ENCODE assay signal across 8 cellular contexts in genomic region chr22:50583294-50583865, GRCh38. TPM values are rescaled to one million over a fixed set of nuclear protein-coding genes. Genes with fewer than 3 reads are reported as not detected.
DNase-seq lines count a peak whose midpoint lies in the region; ATAC-seq, FAIRE-seq and TF ChIP-seq lines count a peak whose summit lies in the region.

No MANE protein-coding gene starts in this region.

- BruUV-seq in Calu3 (replicated peaks; lab: Mats Ljungman, UMichigan): TSS peak; percentile 78

- H3K27me3 ChIP-seq in H1 (replicated peaks in 1 of 4; ENCODE audit: control insufficient read depth in 3 of 4, extremely low read depth in 1 of 4, insufficient read depth in 3 of 4, low read length in 3 of 4): no peaks in the 10 kb centered on the region
- H3K27me3 ChIP-seq in naive thymus-derived CD4-positive, alpha-beta T cell (ENCODE audit: control insufficient read depth in 2 of 2, insufficient read depth in 2 of 2, low read length in 2 of 2): no peaks in the 10 kb centered on the region

- no peak overlapping the region for H2BK12ac ChIP-seq in H1 (ENCODE audit: low read depth, low read length)

- 13% methylated on average over 30 of the region's 37 CpGs; no CpG with 5 or more reads in 1 of the 2 experiments for WGBS in H1 (ENCODE audit: extremely low coverage in 1 of 2, insufficient coverage in 1 of 2, insufficient read length in 1 of 2, insufficient replicate concordance in 2 of 2, low coverage in 1 of 2, low lambda C conversion rate in 2 of 2, missing lambda C conversion rate in 1 of 2), 2 experiments

- H3K27me3 Mint-ChIP-seq in Calu3 (ENCODE audit: unreplicated experiment): no peaks in the 10 kb centered on the region
- H3K27me3 Mint-ChIP-seq in naive thymus-derived CD4-positive, alpha-beta T cell: no peaks in the 10 kb centered on the region

- no peaks in the 10 kb centered on the region for H3K9me3 Mint-ChIP-seq in Calu3 (ENCODE audit: low read depth, unreplicated experiment)
- no peaks in the 10 kb centered on the region for H3K9me3 Mint-ChIP-seq in naive thymus-derived CD4-positive, alpha-beta T cell

- peaks cover 10% of the 10 kb centered on the region; the same call in 1 of the 2 replicates for H3K23me2 ChIP-seq in H1 (ENCODE audit: low read depth, low read length)

- peak overlapping the region; percentile 62 to 78 (median 64) for H3K9ac ChIP-seq in H1 (replicated peaks in 1 of 4; ENCODE audit: extremely low read depth in 1 of 4, low read depth in 3 of 4, low read length in 3 of 4)

- H3K4me2 ChIP-seq in H1 (ENCODE audit: insufficient read depth in 1 of 2, low read depth in 2 of 2, low read length in 2 of 2): peak overlapping the region; percentile 95 to 96

- no peak overlapping the region for H2AFZ ChIP-seq in H1 (ENCODE audit: low read length)

- H2BK120ac ChIP-seq in H1 (replicated peaks; ENCODE audit: low read depth, low read length): no peak overlapping the region

- no peak overlapping the region for H4K5ac ChIP-seq in H1 (ENCODE audit: insufficient read length, low read depth, low read length)

- no peaks in the 10 kb centered on the region for H3K9me3 ChIP-seq in H1 (ENCODE audit: insufficient read depth in 2 of 2, low read depth in 1 of 2, low read length in 1 of 2)
- no peaks in the 10 kb centered on the region for H3K9me3 ChIP-seq in naive thymus-derived CD4-positive, alpha-beta T cell (ENCODE audit: control insufficient read depth in 2 of 3, low read length in 3 of 3)

- no peak for FAIRE-seq in H1 (lab: Jason Lieb, UNC)

- H3K14ac ChIP-seq in H1 (ENCODE audit: insufficient read length): no peak overlapping the region

- H3K36me3 ChIP-seq in H1 (ENCODE audit: control insufficient read depth in 2 of 4, insufficient read depth in 4 of 4, low read length in 3 of 4): peaks cover 0 to 9% (median 4%) of the 10 kb centered on the region in 4 experiments; a peak in 5 of 8 replicates
- peaks cover 0 to 25% (median 0%) of the 10 kb centered on the region in 3 experiments for H3K36me3 ChIP-seq in naive thymus-derived CD4-positive, alpha-beta T cell (ENCODE audit: control insufficient read depth in 2 of 3, insufficient read depth in 3 of 3, low read length in 3 of 3)

- peak overlapping the region; percentile 44; the same call in 1 of the 2 replicates for H2BK5ac ChIP-seq in H1 (ENCODE audit: low read depth, low read length)

- no peak overlapping the region for H2AK5ac ChIP-seq in H1 (ENCODE audit: low read depth, low read length)

- H3K18ac ChIP-seq in H1 (ENCODE audit: extremely low read depth, low read length): peak overlapping the region; percentile 71

- peaks cover 0 to 3% of the 10 kb centered on the region in 2 experiments for H4K20me1 ChIP-seq in H1 (replicated peaks in 1 of 2; ENCODE audit: control insufficient read depth in 1 of 2, insufficient read depth in 2 of 2, low read length in 2 of 2)

- no peak overlapping the region for H2BK20ac ChIP-seq in H1 (ENCODE audit: low read length)

- H3K36me3 Mint-ChIP-seq in Calu3 (ENCODE audit: insufficient read depth, unreplicated experiment): peaks cover 64% of the 10 kb centered on the region
- peaks cover 0 to 12% (median 4%) of the 10 kb centered on the region in 5 donors for H3K36me3 Mint-ChIP-seq in naive thymus-derived CD4-positive, alpha-beta T cell

- H3K4me1 Mint-ChIP-seq in Calu3 (ENCODE audit: low read depth, unreplicated experiment): no peaks in the 10 kb centered on the region
- peaks cover 0 to 35% (median 18%) of the 10 kb centered on the region in 7 donors for H3K4me1 Mint-ChIP-seq in naive thymus-derived CD4-positive, alpha-beta T cell

- no peak overlapping the region for H4K8ac ChIP-seq in H1 (ENCODE audit: extremely low read depth, insufficient read depth, low read length)

- no peak overlapping the region; the same call in 1 of the 2 replicates for H3K27ac ChIP-seq in H1 (ENCODE audit: low read depth, low read length)
- H3K27ac ChIP-seq in naive thymus-derived CD4-positive, alpha-beta T cell (ENCODE audit: low read depth, low read length): peak overlapping the region; percentile 99

- no peak overlapping the region for H3K23ac ChIP-seq in H1 (ENCODE audit: insufficient read length)

- H3K4ac ChIP-seq in H1 (replicated peaks; ENCODE audit: insufficient read length, low read depth, low read length): no peak overlapping the region

- TF ChIP-seq POLR2A in H1 (IDR thresholded peaks at IDR 0.05; ENCODE audit: control extremely low read depth in 1 of 2, low read depth in 2 of 2, low read length in 2 of 2): no peak

- H3K4me1 ChIP-seq in H1 (replicated peaks in 1 of 4; ENCODE audit: control insufficient read depth in 3 of 4, insufficient read depth in 4 of 4, low read length in 3 of 4): peaks cover 4 to 15% (median 7%) of the 10 kb centered on the region in 4 experiments
- H3K4me1 ChIP-seq in naive thymus-derived CD4-positive, alpha-beta T cell (ENCODE audit: control insufficient read depth in 2 of 2, insufficient read depth in 2 of 2, low read length in 2 of 2): peaks cover 16 to 18% of the 10 kb centered on the region in 2 donors

- peak; percentile 15 for ATAC-seq in GM21526 (IDR thresholded peaks at IDR 0.05; ENCODE audit: low FRiP score, unreplicated experiment)
- ATAC-seq in naive thymus-derived CD4-positive, alpha-beta T cell: peak; percentile 16

- no peak overlapping the region for H4K91ac ChIP-seq in H1 (replicated peaks; ENCODE audit: insufficient read length, low read length)

- no peak overlapping the region for H3K56ac ChIP-seq in H1 (replicated peaks; ENCODE audit: insufficient read length, low read depth, low read length)

- H3K27ac Mint-ChIP-seq in Calu3 (ENCODE audit: unreplicated experiment): peak overlapping the region; percentile 90
- H3K27ac Mint-ChIP-seq in naive thymus-derived CD4-positive, alpha-beta T cell: peak overlapping the region; percentile 12 to 96 (median 91)

- CTCF ChIA-PET in Calu3 (lab: Charles Lee): no interaction called here
- CTCF ChIA-PET in H1 (lab: Charles Lee; ENCODE audit: partially characterized antibody): interaction anchor here (1.6 kb wide), 1 partner anchor 44 kb away, joined by 5 read pairs; no protein-coding TSS in a partner anchor
- CTCF ChIA-PET in naive thymus-derived CD4-positive, alpha-beta T cell (lab: Charles Lee): interaction anchor here (2.2 kb wide), 1 partner anchor 37 kb away, joined by 8 read pairs; no protein-coding TSS in a partner anchor

- H3K4me3 ChIP-seq in LNCaP clone FGC (ENCODE audit: low read depth, low read length) (peak overlapping the region; percentile 76), H1 (ENCODE audit: extremely low read depth in 1 of 4, insufficient read depth in 2 of 4, low read depth in 3 of 4, low read length in 4 of 4) (peak overlapping the region; percentile 72 to 91 (median 80))
- H3K4me3 ChIP-seq in naive thymus-derived CD4-positive, alpha-beta T cell (ENCODE audit: low read length): peak overlapping the region; percentile 80

- H3K79me1 ChIP-seq in H1 (ENCODE audit: low read depth, low read length): peaks cover 7% of the 10 kb centered on the region; the same call in 1 of the 2 replicates

- H3K4me3 Mint-ChIP-seq in Calu3 (ENCODE audit: low read depth, unreplicated experiment): peak overlapping the region; percentile 97
- peak overlapping the region; percentile 81 to 94 (median 90) for H3K4me3 Mint-ChIP-seq in naive thymus-derived CD4-positive, alpha-beta T cell

- TF ChIP-seq RAD21 in H1 (IDR thresholded peaks at IDR 0.05 in 1 of 2, conservative IDR thresholded peaks at IDR 0.05 in 1 of 2; ENCODE audit: low read depth in 2 of 2, low read length in 2 of 2): no peak

- no peak overlapping the region for H2BK15ac ChIP-seq in H1 (ENCODE audit: low read length)

- no peak for TF ChIP-seq EP300 in H1 (IDR thresholded peaks at IDR 0.05; ENCODE audit: borderline replicate concordance in 1 of 2, low read depth in 2 of 2, low read length in 2 of 2)

- peaks cover 0 to 7% of the 10 kb centered on the region in 2 experiments; a peak in 1 of 4 replicates for H3K79me2 ChIP-seq in H1 (ENCODE audit: control insufficient read depth in 1 of 2, insufficient read depth in 2 of 2, low read length in 2 of 2)

- no peak for DNase-seq in Calu3
- no peak for DNase-seq in LNCaP clone FGC (ENCODE audit: low read depth)
- no peak for DNase-seq in H1 (ENCODE audit: low read depth in 1 of 2, low spot score in 2 of 2)
- no peak for DNase-seq in naive thymus-derived CD4-positive, alpha-beta T cell
- DNase-seq in NCI-H1436 treated with DMSO at 0.1 percent for 48 hours (lab: John Stamatoyannopoulos, UW): no peak
- no peak for DNase-seq in 8988T
- no peak for DNase-seq in NCI-H2081 (lab: John Stamatoyannopoulos, UW)

- TF ChIP-seq CTCF in Calu3 (IDR thresholded peaks at IDR 0.05; ENCODE audit: unreplicated experiment): no peak
- no peak for TF ChIP-seq CTCF in LNCaP clone FGC (IDR thresholded peaks at IDR 0.05; ENCODE audit: control insufficient read depth, extremely low read depth, insufficient read depth)
- no peak for TF ChIP-seq CTCF in H1 (IDR thresholded peaks at IDR 0.05; ENCODE audit: control extremely low read depth in 1 of 3, insufficient read depth in 1 of 3, low read depth in 1 of 3, low read length in 3 of 3)

- POLR2A ChIA-PET in H1 (lab: Charles Lee; ENCODE audit: partially characterized antibody): interaction anchor here (0.9 to 2.6 kb wide), 2 partner anchors 18 to 20 kb away, joined by 3 to 15 read pairs; partner anchors contain the start of gene SYCE3
- POLR2A ChIA-PET in naive thymus-derived CD4-positive, alpha-beta T cell (lab: Charles Lee): interaction anchor here (1.0 to 3.7 kb wide), 9 partner anchors 12 to 76 kb away, joined by 3 to 33 read pairs (median 7); partner anchors contain the start of genes LMF2, NCAPH2, SCO2 and SYCE3

- intact Hi-C loops in Calu3 (cut with micrococcal nuclease; ENCODE audit: unreplicated experiment): loop anchor here (5.0 kb wide), 1 partner anchor 39 kb away; no protein-coding TSS in a partner anchor
- intact Hi-C loops in naive thymus-derived CD4-positive, alpha-beta T cell (cut with micrococcal nuclease): loop anchor here (1.0 to 10.0 kb wide), 10 partner anchors 17 to 383 kb away; partner anchors contain the start of genes ARSA (in 1 of the 2), MAPK11 (in 1 of the 2), MAPK8IP2 (in 1 of the 2) and SBF1 (in 1 of the 2)

RNA-seq across cellular contexts. Expression of gene CHKB, which starts 0.7 kb away (rescaled TPM):
- 80.9 and 83.2 TPM in 2 replicates for total RNA-seq in Calu3 (2022)
- total RNA-seq in H1 (2021; fragmentation: NEBNext Ultra II Directional; extraction: Animal tissue kit (Norgen Biotek cat#: 25700)): 42.2 and 51.8 TPM in 2 replicates
- 27.9 and 28.4 TPM in 2 replicates for polyA plus RNA-seq in H1 (2011; rRNA removed)
- polyA plus RNA-seq in H1 (2011; cell fraction: cytosol; rRNA removed): 45.6 TPM
- 170 TPM for polyA plus RNA-seq in H1 (2011; cell fraction: nucleus; rRNA removed)
- polyA plus RNA-seq in H1 (2012, experiment 1 of 2): 46.9 to 53.6 TPM (median 51.5 TPM) in 4 replicates
- 38.3 TPM for polyA plus RNA-seq in H1 (2012, experiment 2 of 2)
- polyA plus RNA-seq in H1 (2013, experiment 1 of 2): 42.5 TPM
- polyA plus RNA-seq in H1 (2013, experiment 2 of 2): 37.9 TPM
- 18.4 and 19.3 TPM in 2 replicates for polyA minus RNA-seq in H1 (2011; rRNA and poly(A)+ RNA removed)
- polyA minus RNA-seq in H1 (2011; cell fraction: cytosol; rRNA and poly(A)+ RNA removed): 15.9 TPM
- polyA minus RNA-seq in H1 (2011; cell fraction: nucleus; rRNA and poly(A)+ RNA removed): 35.6 TPM
- 100 to 1,000 TPM; 121 to 214 (median 191) TPM for total RNA-seq in naive thymus-derived CD4-positive, alpha-beta T cell
- polyA plus RNA-seq in naive thymus-derived CD4-positive, alpha-beta T cell: 10 to 100 TPM; 24.2 to 29.4 TPM

RNA-seq across cellular contexts. Expression of gene CPT1B, which starts 5.2 kb away (rescaled TPM):
- total RNA-seq in Calu3 (2022): 72.6 and 77.0 TPM in 2 replicates
- total RNA-seq in H1 (2021; fragmentation: NEBNext Ultra II Directional; extraction: Animal tissue kit (Norgen Biotek cat#: 25700)): 33.1 and 36.2 TPM in 2 replicates
- polyA plus RNA-seq in H1 (2011; rRNA removed): 34.2 and 47.7 TPM in 2 replicates
- 48.0 TPM for polyA plus RNA-seq in H1 (2011; cell fraction: cytosol; rRNA removed)
- 378 TPM for polyA plus RNA-seq in H1 (2011; cell fraction: nucleus; rRNA removed)
- polyA plus RNA-seq in H1 (2012, experiment 1 of 2): 46.3 to 71.2 TPM (median 63.2 TPM) in 4 replicates
- 31.6 TPM for polyA plus RNA-seq in H1 (2012, experiment 2 of 2)
- polyA plus RNA-seq in H1 (2013, experiment 1 of 2): 15.9 TPM
- polyA plus RNA-seq in H1 (2013, experiment 2 of 2): 15.5 TPM
- 20.9 and 22.0 TPM in 2 replicates for polyA minus RNA-seq in H1 (2011; rRNA and poly(A)+ RNA removed)
- polyA minus RNA-seq in H1 (2011; cell fraction: cytosol; rRNA and poly(A)+ RNA removed): 12.0 TPM
- polyA minus RNA-seq in H1 (2011; cell fraction: nucleus; rRNA and poly(A)+ RNA removed): 46.3 TPM
- 100 to 1,000 TPM in 1 of 5 experiments, 10 to 100 TPM in 4; 43.9 to 108 (median 66.7) TPM for total RNA-seq in naive thymus-derived CD4-positive, alpha-beta T cell
- 1 to 10 TPM in 1 of 2 donors, under 1 TPM in 1; 0.32 to 2.8 TPM for polyA plus RNA-seq in naive thymus-derived CD4-positive, alpha-beta T cell

RNA-seq across cellular contexts. Expression of gene MAPK8IP2, which starts 17.2 kb away (rescaled TPM):
- 2.9 and 3.1 TPM in 2 replicates for total RNA-seq in Calu3 (2022)
- total RNA-seq in H1 (2021; fragmentation: NEBNext Ultra II Directional; extraction: Animal tissue kit (Norgen Biotek cat#: 25700)): 5.5 and 6.7 TPM in 2 replicates
- 1.5 and 1.7 TPM in 2 replicates for polyA plus RNA-seq in H1 (2011; rRNA removed)
- 1.2 TPM for polyA plus RNA-seq in H1 (2011; cell fraction: cytosol; rRNA removed)
- 2.4 TPM for polyA plus RNA-seq in H1 (2011; cell fraction: nucleus; rRNA removed)
- 1.9 to 2.6 TPM (median 2.4 TPM) in 4 replicates for polyA plus RNA-seq in H1 (2012, experiment 1 of 2)
- polyA plus RNA-seq in H1 (2012, experiment 2 of 2): 2.3 TPM
- polyA plus RNA-seq in H1 (2013, experiment 1 of 2): 2.5 TPM
- polyA plus RNA-seq in H1 (2013, experiment 2 of 2): 2.9 TPM
- 0.44 and 0.83 TPM in 2 replicates for polyA minus RNA-seq in H1 (2011; rRNA and poly(A)+ RNA removed)
- polyA minus RNA-seq in H1 (2011; cell fraction: cytosol; rRNA and poly(A)+ RNA removed): 1.4 TPM
- polyA minus RNA-seq in H1 (2011; cell fraction: nucleus; rRNA and poly(A)+ RNA removed): 1.00 TPM
- under 1 TPM; 0.24 to 0.64 (median 0.38) TPM for total RNA-seq in naive thymus-derived CD4-positive, alpha-beta T cell
- not detected for polyA plus RNA-seq in naive thymus-derived CD4-positive, alpha-beta T cell

RNA-seq across cellular contexts. Expression of gene SYCE3, which starts 20.7 kb away (rescaled TPM):
- not detected in 2 replicates for total RNA-seq in Calu3 (2022)
- not detected in 2 replicates for total RNA-seq in H1 (2021; fragmentation: NEBNext Ultra II Directional; extraction: Animal tissue kit (Norgen Biotek cat#: 25700))
- polyA plus RNA-seq in H1 (2011; rRNA removed): 1.9 and 2.9 TPM in 2 replicates
- polyA plus RNA-seq in H1 (2011; cell fraction: cytosol; rRNA removed): 5.7 TPM
- polyA plus RNA-seq in H1 (2011; cell fraction: nucleus; rRNA removed): 0.41 TPM
- polyA plus RNA-seq in H1 (2012, experiment 1 of 2): 1.2 to 2.5 TPM (median 1.6 TPM) in 4 replicates
- polyA plus RNA-seq in H1 (2012, experiment 2 of 2): not detected
- polyA plus RNA-seq in H1 (2013, experiment 1 of 2): 0.91 TPM
- 0.77 TPM for polyA plus RNA-seq in H1 (2013, experiment 2 of 2)
- not detected in 2 replicates for polyA minus RNA-seq in H1 (2011; rRNA and poly(A)+ RNA removed)
- polyA minus RNA-seq in H1 (2011; cell fraction: cytosol; rRNA and poly(A)+ RNA removed): not detected
- polyA minus RNA-seq in H1 (2011; cell fraction: nucleus; rRNA and poly(A)+ RNA removed): not detected
- not detected for total RNA-seq in naive thymus-derived CD4-positive, alpha-beta T cell
- polyA plus RNA-seq in naive thymus-derived CD4-positive, alpha-beta T cell: not detected

RNA-seq across cellular contexts. Expression of gene KLHDC7B, which starts 37.7 kb away (rescaled TPM):
- 1.6 and 3.0 TPM in 2 replicates for total RNA-seq in Calu3 (2022)
- total RNA-seq in H1 (2021; fragmentation: NEBNext Ultra II Directional; extraction: Animal tissue kit (Norgen Biotek cat#: 25700)): not detected in 2 replicates
- polyA plus RNA-seq in H1 (2011; rRNA removed): not detected in 2 replicates
- not detected for polyA plus RNA-seq in H1 (2011; cell fraction: cytosol; rRNA removed)
- not detected for polyA plus RNA-seq in H1 (2011; cell fraction: nucleus; rRNA removed)
- polyA plus RNA-seq in H1 (2012, experiment 1 of 2): not detected in 4 replicates
- polyA plus RNA-seq in H1 (2012, experiment 2 of 2): not detected
- polyA plus RNA-seq in H1 (2013, experiment 1 of 2): not detected
- not detected for polyA plus RNA-seq in H1 (2013, experiment 2 of 2)
- not detected in 2 replicates for polyA minus RNA-seq in H1 (2011; rRNA and poly(A)+ RNA removed)
- polyA minus RNA-seq in H1 (2011; cell fraction: cytosol; rRNA and poly(A)+ RNA removed): not detected
- not detected for polyA minus RNA-seq in H1 (2011; cell fraction: nucleus; rRNA and poly(A)+ RNA removed)
- total RNA-seq in naive thymus-derived CD4-positive, alpha-beta T cell: 10 to 100 TPM in 1 of 5 experiments, 1 to 10 TPM in 4; 4.4 to 17.2 (median 6.8) TPM
- 10 to 100 TPM in 1 of 2 donors, 1 to 10 TPM in 1; 7.8 to 10.0 TPM for polyA plus RNA-seq in naive thymus-derived CD4-positive, alpha-beta T cell
